ENCODE assay signal across 2 cellular contexts in the genomic region with DNA sequence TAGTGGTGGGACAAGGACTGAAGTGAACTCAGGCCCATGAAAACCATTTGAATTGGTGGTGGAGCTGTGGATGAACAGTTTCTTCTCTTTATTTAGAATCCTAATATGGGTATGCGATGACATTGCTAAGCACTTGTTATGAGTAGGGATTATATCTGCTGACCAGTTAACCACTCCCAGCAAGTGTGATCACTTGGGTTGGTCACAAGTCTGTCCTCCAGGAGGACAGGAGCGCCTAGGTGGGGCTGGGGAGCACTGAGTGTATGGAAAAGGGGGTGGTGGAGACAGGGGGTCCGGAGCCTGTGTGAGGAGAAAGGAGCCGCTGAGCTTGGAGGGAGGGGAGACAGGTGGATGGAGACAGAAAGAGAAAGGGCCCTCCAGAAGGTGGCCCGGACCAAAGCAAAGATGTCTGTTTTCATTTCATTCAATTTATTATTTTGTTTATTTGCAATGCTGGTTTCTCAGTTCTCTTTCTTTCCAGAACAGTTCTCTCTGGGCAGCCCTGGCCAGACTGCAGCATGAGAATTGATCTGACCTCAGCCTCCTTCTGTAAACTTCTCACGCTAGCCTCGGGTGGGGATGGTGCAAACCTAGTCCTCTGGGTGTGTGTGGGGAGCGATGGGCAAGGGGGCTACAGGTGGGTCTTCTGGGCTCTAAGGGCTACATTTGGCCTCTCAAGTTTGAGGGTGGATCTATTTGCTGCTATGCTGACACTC.
A peak's percentile ranks its signal among the peaks of the same experiment; 100 is the strongest.
TF ChIP-seq lines count a peak whose summit lies in the region.

No MANE protein-coding gene starts in this region.

TF ChIP-seq in GM12891, 5 proteins besides CTCF, POLR2A, EP300 and RAD21:
- TF ChIP-seq SPI1 (IDR thresholded peaks at IDR 0.05; ENCODE audit: low read depth, low read length) = peak; percentile 82
- TF ChIP-seq TAF1 (IDR thresholded peaks at IDR 0.05; ENCODE audit: low read depth, low read length) = no peak

TF ChIP-seq in GM12878, 131 proteins besides CTCF, POLR2A, EP300 and RAD21:
- TF ChIP-seq BHLHE40 (IDR thresholded peaks at IDR 0.05; ENCODE audit: borderline replicate concordance in 1 of 2, low read depth in 2 of 2, low read length in 1 of 2) (0 out of 4 replicates have a peak, but pooled peaks of 1 of the 2 experiments have one; percentile 7), NBN (IDR thresholded peaks at IDR 0.05) (no peak), GABPA (IDR thresholded peaks at IDR 0.05; ENCODE audit: low read depth) (no peak), RUNX3 (IDR thresholded peaks at IDR 0.05; ENCODE audit: low read length) (peak; percentile 33), CHD2 (IDR thresholded peaks at IDR 0.05; ENCODE audit: borderline replicate concordance, low read depth, low read length) (no peak), SMARCA5 (IDR thresholded peaks at IDR 0.05) (no peak), IKZF1 (conservative IDR thresholded peaks at IDR 0.05) (0 out of 2 replicates have a peak, but pooled peaks have one; percentile 32), TCF12 (IDR thresholded peaks at IDR 0.05; ENCODE audit: low read depth, low read length) (0 out of 2 replicates have a peak, but pooled peaks have one; percentile 23), EZH2 (IDR thresholded peaks at IDR 0.05; ENCODE audit: borderline replicate concordance, control insufficient read depth, low read depth, low read length) (no peak), SP1 (IDR thresholded peaks at IDR 0.05; ENCODE audit: low read depth, low read length) (no peak), RFX5 (IDR thresholded peaks at IDR 0.05; ENCODE audit: low read depth, low read length) (no peak), SPI1 (IDR thresholded peaks at IDR 0.05; ENCODE audit: borderline replicate concordance, insufficient read depth, low read depth, low read length) (peak; percentile 81), POU2F2 (IDR thresholded peaks at IDR 0.05; ENCODE audit: borderline replicate concordance, low read depth, low read length) (no peak), MTA2 (IDR thresholded peaks at IDR 0.05; ENCODE audit: low read depth) (0 out of 2 replicates have a peak, but pooled peaks have one; percentile 20), BACH1 (IDR thresholded peaks at IDR 0.05; ENCODE audit: borderline replicate concordance) (no peak), PAX8 (IDR thresholded peaks at IDR 0.05) (no peak), CEBPB (IDR thresholded peaks at IDR 0.05; ENCODE audit: borderline replicate concordance in 1 of 2, low read depth in 2 of 2, low read length in 2 of 2) (no peak), NFIC (IDR thresholded peaks at IDR 0.05; ENCODE audit: low read depth, low read length) (peak; percentile 18; the same call in 1 of the 2 replicates), FOS (IDR thresholded peaks at IDR 0.05; ENCODE audit: borderline replicate concordance, extremely low read depth, insufficient read length) (no peak), ZNF622 (IDR thresholded peaks at IDR 0.05) (no peak), BCL11A (IDR thresholded peaks at IDR 0.05; ENCODE audit: low read depth, low read length) (peak; percentile 59; the same call in 1 of the 2 replicates), EED (IDR thresholded peaks at IDR 0.05; ENCODE audit: low read depth) (peak; percentile 38; the same call in 1 of the 2 replicates), ZNF24 (IDR thresholded peaks at IDR 0.05) (no peak)
- TF ChIP-seq, protein P1, sequence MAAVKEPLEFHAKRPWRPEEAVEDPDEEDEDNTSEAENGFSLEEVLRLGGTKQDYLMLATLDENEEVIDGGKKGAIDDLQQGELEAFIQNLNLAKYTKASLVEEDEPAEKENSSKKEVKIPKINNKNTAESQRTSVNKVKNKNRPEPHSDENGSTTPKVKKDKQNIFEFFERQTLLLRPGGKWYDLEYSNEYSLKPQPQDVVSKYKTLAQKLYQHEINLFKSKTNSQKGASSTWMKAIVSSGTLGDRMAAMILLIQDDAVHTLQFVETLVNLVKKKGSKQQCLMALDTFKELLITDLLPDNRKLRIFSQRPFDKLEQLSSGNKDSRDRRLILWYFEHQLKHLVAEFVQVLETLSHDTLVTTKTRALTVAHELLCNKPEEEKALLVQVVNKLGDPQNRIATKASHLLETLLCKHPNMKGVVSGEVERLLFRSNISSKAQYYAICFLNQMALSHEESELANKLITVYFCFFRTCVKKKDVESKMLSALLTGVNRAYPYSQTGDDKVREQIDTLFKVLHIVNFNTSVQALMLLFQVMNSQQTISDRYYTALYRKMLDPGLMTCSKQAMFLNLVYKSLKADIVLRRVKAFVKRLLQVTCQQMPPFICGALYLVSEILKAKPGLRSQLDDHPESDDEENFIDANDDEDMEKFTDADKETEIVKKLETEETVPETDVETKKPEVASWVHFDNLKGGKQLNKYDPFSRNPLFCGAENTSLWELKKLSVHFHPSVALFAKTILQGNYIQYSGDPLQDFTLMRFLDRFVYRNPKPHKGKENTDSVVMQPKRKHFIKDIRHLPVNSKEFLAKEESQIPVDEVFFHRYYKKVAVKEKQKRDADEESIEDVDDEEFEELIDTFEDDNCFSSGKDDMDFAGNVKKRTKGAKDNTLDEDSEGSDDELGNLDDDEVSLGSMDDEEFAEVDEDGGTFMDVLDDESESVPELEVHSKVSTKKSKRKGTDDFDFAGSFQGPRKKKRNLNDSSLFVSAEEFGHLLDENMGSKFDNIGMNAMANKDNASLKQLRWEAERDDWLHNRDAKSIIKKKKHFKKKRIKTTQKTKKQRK (IDR thresholded peaks at IDR 0.05; ENCODE audit: low read depth, low read length) = no peak
- TF ChIP-seq, protein P2, sequence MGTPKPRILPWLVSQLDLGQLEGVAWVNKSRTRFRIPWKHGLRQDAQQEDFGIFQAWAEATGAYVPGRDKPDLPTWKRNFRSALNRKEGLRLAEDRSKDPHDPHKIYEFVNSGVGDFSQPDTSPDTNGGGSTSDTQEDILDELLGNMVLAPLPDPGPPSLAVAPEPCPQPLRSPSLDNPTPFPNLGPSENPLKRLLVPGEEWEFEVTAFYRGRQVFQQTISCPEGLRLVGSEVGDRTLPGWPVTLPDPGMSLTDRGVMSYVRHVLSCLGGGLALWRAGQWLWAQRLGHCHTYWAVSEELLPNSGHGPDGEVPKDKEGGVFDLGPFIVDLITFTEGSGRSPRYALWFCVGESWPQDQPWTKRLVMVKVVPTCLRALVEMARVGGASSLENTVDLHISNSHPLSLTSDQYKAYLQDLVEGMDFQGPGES (IDR thresholded peaks at IDR 0.05) = no peak
- TF ChIP-seq, protein P3, sequence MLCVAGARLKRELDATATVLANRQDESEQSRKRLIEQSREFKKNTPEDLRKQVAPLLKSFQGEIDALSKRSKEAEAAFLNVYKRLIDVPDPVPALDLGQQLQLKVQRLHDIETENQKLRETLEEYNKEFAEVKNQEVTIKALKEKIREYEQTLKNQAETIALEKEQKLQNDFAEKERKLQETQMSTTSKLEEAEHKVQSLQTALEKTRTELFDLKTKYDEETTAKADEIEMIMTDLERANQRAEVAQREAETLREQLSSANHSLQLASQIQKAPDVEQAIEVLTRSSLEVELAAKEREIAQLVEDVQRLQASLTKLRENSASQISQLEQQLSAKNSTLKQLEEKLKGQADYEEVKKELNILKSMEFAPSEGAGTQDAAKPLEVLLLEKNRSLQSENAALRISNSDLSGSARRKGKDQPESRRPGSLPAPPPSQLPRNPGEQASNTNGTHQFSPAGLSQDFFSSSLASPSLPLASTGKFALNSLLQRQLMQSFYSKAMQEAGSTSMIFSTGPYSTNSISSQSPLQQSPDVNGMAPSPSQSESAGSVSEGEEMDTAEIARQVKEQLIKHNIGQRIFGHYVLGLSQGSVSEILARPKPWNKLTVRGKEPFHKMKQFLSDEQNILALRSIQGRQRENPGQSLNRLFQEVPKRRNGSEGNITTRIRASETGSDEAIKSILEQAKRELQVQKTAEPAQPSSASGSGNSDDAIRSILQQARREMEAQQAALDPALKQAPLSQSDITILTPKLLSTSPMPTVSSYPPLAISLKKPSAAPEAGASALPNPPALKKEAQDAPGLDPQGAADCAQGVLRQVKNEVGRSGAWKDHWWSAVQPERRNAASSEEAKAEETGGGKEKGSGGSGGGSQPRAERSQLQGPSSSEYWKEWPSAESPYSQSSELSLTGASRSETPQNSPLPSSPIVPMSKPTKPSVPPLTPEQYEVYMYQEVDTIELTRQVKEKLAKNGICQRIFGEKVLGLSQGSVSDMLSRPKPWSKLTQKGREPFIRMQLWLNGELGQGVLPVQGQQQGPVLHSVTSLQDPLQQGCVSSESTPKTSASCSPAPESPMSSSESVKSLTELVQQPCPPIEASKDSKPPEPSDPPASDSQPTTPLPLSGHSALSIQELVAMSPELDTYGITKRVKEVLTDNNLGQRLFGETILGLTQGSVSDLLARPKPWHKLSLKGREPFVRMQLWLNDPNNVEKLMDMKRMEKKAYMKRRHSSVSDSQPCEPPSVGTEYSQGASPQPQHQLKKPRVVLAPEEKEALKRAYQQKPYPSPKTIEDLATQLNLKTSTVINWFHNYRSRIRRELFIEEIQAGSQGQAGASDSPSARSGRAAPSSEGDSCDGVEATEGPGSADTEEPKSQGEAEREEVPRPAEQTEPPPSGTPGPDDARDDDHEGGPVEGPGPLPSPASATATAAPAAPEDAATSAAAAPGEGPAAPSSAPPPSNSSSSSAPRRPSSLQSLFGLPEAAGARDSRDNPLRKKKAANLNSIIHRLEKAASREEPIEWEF (IDR thresholded peaks at IDR 0.05; ENCODE audit: insufficient replicate concordance, low read depth, low read length) = peak; percentile 53
- TF ChIP-seq, protein P4, sequence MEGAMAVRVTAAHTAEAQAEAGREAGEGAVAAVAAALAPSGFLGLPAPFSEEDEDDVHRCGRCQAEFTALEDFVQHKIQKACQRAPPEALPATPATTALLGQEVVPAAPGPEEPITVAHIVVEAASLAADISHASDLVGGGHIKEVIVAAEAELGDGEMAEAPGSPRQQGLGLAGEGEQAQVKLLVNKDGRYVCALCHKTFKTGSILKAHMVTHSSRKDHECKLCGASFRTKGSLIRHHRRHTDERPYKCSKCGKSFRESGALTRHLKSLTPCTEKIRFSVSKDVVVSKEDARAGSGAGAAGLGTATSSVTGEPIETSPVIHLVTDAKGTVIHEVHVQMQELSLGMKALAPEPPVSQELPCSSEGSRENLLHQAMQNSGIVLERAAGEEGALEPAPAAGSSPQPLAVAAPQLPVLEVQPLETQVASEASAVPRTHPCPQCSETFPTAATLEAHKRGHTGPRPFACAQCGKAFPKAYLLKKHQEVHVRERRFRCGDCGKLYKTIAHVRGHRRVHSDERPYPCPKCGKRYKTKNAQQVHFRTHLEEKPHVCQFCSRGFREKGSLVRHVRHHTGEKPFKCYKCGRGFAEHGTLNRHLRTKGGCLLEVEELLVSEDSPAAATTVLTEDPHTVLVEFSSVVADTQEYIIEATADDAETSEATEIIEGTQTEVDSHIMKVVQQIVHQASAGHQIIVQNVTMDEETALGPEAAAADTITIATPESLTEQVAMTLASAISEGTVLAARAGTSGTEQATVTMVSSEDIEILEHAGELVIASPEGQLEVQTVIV (IDR thresholded peaks at IDR 0.05; ENCODE audit: borderline replicate concordance, partially characterized antibody) = no peak
- TF ChIP-seq, protein P5, sequence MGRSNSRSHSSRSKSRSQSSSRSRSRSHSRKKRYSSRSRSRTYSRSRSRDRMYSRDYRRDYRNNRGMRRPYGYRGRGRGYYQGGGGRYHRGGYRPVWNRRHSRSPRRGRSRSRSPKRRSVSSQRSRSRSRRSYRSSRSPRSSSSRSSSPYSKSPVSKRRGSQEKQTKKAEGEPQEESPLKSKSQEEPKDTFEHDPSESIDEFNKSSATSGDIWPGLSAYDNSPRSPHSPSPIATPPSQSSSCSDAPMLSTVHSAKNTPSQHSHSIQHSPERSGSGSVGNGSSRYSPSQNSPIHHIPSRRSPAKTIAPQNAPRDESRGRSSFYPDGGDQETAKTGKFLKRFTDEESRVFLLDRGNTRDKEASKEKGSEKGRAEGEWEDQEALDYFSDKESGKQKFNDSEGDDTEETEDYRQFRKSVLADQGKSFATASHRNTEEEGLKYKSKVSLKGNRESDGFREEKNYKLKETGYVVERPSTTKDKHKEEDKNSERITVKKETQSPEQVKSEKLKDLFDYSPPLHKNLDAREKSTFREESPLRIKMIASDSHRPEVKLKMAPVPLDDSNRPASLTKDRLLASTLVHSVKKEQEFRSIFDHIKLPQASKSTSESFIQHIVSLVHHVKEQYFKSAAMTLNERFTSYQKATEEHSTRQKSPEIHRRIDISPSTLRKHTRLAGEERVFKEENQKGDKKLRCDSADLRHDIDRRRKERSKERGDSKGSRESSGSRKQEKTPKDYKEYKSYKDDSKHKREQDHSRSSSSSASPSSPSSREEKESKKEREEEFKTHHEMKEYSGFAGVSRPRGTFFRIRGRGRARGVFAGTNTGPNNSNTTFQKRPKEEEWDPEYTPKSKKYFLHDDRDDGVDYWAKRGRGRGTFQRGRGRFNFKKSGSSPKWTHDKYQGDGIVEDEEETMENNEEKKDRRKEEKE (IDR thresholded peaks at IDR 0.05) = no peak
- TF ChIP-seq, protein P6, sequence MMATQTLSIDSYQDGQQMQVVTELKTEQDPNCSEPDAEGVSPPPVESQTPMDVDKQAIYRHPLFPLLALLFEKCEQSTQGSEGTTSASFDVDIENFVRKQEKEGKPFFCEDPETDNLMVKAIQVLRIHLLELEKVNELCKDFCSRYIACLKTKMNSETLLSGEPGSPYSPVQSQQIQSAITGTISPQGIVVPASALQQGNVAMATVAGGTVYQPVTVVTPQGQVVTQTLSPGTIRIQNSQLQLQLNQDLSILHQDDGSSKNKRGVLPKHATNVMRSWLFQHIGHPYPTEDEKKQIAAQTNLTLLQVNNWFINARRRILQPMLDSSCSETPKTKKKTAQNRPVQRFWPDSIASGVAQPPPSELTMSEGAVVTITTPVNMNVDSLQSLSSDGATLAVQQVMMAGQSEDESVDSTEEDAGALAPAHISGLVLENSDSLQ (IDR thresholded peaks at IDR 0.05) = no peak
- TF ChIP-seq, protein P7, sequence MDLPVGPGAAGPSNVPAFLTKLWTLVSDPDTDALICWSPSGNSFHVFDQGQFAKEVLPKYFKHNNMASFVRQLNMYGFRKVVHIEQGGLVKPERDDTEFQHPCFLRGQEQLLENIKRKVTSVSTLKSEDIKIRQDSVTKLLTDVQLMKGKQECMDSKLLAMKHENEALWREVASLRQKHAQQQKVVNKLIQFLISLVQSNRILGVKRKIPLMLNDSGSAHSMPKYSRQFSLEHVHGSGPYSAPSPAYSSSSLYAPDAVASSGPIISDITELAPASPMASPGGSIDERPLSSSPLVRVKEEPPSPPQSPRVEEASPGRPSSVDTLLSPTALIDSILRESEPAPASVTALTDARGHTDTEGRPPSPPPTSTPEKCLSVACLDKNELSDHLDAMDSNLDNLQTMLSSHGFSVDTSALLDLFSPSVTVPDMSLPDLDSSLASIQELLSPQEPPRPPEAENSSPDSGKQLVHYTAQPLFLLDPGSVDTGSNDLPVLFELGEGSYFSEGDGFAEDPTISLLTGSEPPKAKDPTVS (IDR thresholded peaks at IDR 0.05; ENCODE audit: low read depth, low read length) = no peak
